In genomic region chr6:7085911-7086310, GRCh38 we compare ENCODE assay signal across 9 cellular contexts. TPM values are rescaled to one million over a fixed set of nuclear protein-coding genes. Genes with fewer than 3 reads are reported as not detected.
DNase-seq lines count a peak whose midpoint lies in the region; ATAC-seq, FAIRE-seq and TF ChIP-seq lines count a peak whose summit lies in the region.
"Had no signal": no experiment of that assay in that cellular context is flagged by ENCODE, and none has a peak within 500 bp of the region (broad histone marks: within the 10 kb centered on the region; RNA-seq: fewer than 3 reads in every experiment).

No MANE protein-coding gene starts in this region.

- POLR2A ChIA-PET in CD8-positive, alpha-beta memory T cell (lab: Charles Lee), result interaction anchor here (0.6 to 2.9 kb wide), 4 partner anchors 20 to 476 kb away, joined by 3 to 15 read pairs (median 6); partner anchors contain the start of gene RREB1
- POLR2A ChIA-PET in endothelial cell of umbilical vein (lab: Charles Lee), result no interaction called here

- peak overlapping the region; percentile 88 for H2AFZ ChIP-seq in endothelial cell of umbilical vein (ENCODE audit: low read depth, low read length)

- TF ChIP-seq CTCF in endothelial cell of umbilical vein (IDR thresholded peaks at IDR 0.05; ENCODE audit: extremely low read depth in 1 of 2, insufficient read depth in 1 of 2, low read depth in 1 of 2, low read length in 2 of 2), result no peak

- no peaks in the 10 kb centered on the region for H3K36me3 ChIP-seq in CD8-positive, alpha-beta memory T cell (ENCODE audit: insufficient read depth, low read length)
- no peaks in the 10 kb centered on the region for H3K36me3 ChIP-seq in endothelial cell of umbilical vein (ENCODE audit: control insufficient read depth in 2 of 2, extremely low read depth in 1 of 2, insufficient read depth in 2 of 2, low read length in 2 of 2)

- dilution Hi-C loops in endothelial cell of umbilical vein (cut with MboI; ENCODE audit: extremely low pct_ligation_motif_present, low sequenced_read_pairs), result no loop called here

- DNase-seq in CD8-positive, alpha-beta memory T cell, result no peak
- DNase-seq in M059J (ENCODE audit: low read depth) (peak; percentile 66), endothelial cell of umbilical vein (ENCODE audit: low read depth, low spot score) (no peak), occipital lobe (lab: John Stamatoyannopoulos, UW) (no peak), superior temporal gyrus (ENCODE audit: extremely low spot score) (no peak), cerebellum (ENCODE audit: low spot score) (no peak)
- peak; percentile 36 for DNase-seq in stimulated activated naive CD8-positive, alpha-beta T cell treated with anti-CD3 and anti-CD28 coated beads, Interleukin-15, Interleukin-2, amounts not matched to agents 100 U/mL and 50 U/mL, for 24 hours

- no peak overlapping the region for H3K4me3 ChIP-seq in CD8-positive, alpha-beta memory T cell (ENCODE audit: low read length)
- no peak overlapping the region for H3K4me3 ChIP-seq in endothelial cell of umbilical vein (replicated peaks in 1 of 3; ENCODE audit: insufficient read depth in 1 of 3, low read depth in 1 of 3, low read length in 3 of 3)

- ATAC-seq in GM19397 (IDR thresholded peaks at IDR 0.05; ENCODE audit: unreplicated experiment), result peak; percentile 7
- no peak for ATAC-seq in stimulated activated naive CD8-positive, alpha-beta T cell treated with anti-CD3 and anti-CD28 coated beads, Interleukin-15, Interleukin-2, amounts not matched to agents 100 U/mL and 50 U/mL, for 24 hours

- no peak overlapping the region for H3K9ac ChIP-seq in endothelial cell of umbilical vein (replicated peaks; ENCODE audit: extremely low read depth, insufficient read depth, low read length)

- H3K36me3 Mint-ChIP-seq in CD8-positive, alpha-beta memory T cell, result peaks cover 0 to 2% (median 0%) of the 10 kb centered on the region in 3 donors

- H3K79me2 ChIP-seq in endothelial cell of umbilical vein (ENCODE audit: control insufficient read depth, insufficient read depth, low read length), result no peaks in the 10 kb centered on the region

- TF ChIP-seq POLR2A in endothelial cell of umbilical vein (IDR thresholded peaks at IDR 0.05; ENCODE audit: low read depth, low read length), result no peak

- H3K9me3 Mint-ChIP-seq in CD8-positive, alpha-beta memory T cell, result no peaks in the 10 kb centered on the region

- peak overlapping the region in 4 of 8 donors; percentile 82 to 93 (median 86) for H3K27ac Mint-ChIP-seq in CD8-positive, alpha-beta memory T cell

- intact Hi-C loops in endothelial cell of umbilical vein (cut with micrococcal nuclease), result loop anchor here (1.0 kb wide), 1 partner anchor 157 kb away; no protein-coding TSS in a partner anchor

- peak overlapping the region in 5 of 7 donors; percentile 80 to 87 (median 84) for H3K4me3 Mint-ChIP-seq in CD8-positive, alpha-beta memory T cell

- BruUV-seq in endothelial cell of umbilical vein (replicated peaks; lab: Mats Ljungman, UMichigan), result no TSS peak

- no peaks in the 10 kb centered on the region for H3K27me3 Mint-ChIP-seq in CD8-positive, alpha-beta memory T cell

- H3K27me3 ChIP-seq in CD8-positive, alpha-beta memory T cell (ENCODE audit: insufficient read depth, low read length, poor library complexity, severe bottlenecking), result no peaks in the 10 kb centered on the region
- no peaks in the 10 kb centered on the region for H3K27me3 ChIP-seq in endothelial cell of umbilical vein (ENCODE audit: control insufficient read depth in 2 of 2, insufficient read depth in 2 of 2, low read length in 2 of 2)

- FAIRE-seq in endothelial cell of umbilical vein (lab: Jason Lieb, UNC), result peak; percentile 31
- FAIRE-seq: astrocyte had no signal

- H3K4me1 Mint-ChIP-seq in CD8-positive, alpha-beta memory T cell, result peaks cover 24 to 28% (median 26%) of the 10 kb centered on the region in 3 donors

- H3K4me1 ChIP-seq in CD8-positive, alpha-beta memory T cell (ENCODE audit: insufficient read depth, low read length), result peaks cover 26% of the 10 kb centered on the region
- peaks cover 8% of the 10 kb centered on the region for H3K4me1 ChIP-seq in endothelial cell of umbilical vein (ENCODE audit: control insufficient read depth, extremely low read depth, insufficient read depth, low read length)

- no peaks in the 10 kb centered on the region for H4K20me1 ChIP-seq in endothelial cell of umbilical vein (replicated peaks; ENCODE audit: control insufficient read depth, extremely low read depth, insufficient read depth, low read length)

- CTCF ChIA-PET in CD8-positive, alpha-beta memory T cell (lab: Charles Lee), result interaction anchor here (0.7 to 3.2 kb wide), 5 partner anchors 9 to 166 kb away, joined by 3 to 18 read pairs (median 8); partner anchors contain the start of gene RREB1
- CTCF ChIA-PET in endothelial cell of umbilical vein (lab: Charles Lee), result interaction anchor here (0.6 to 2.6 kb wide), 13 partner anchors 7 to 389 kb away, joined by 3 to 8 read pairs (median 4); no protein-coding TSS in a partner anchor

- no peaks in the 10 kb centered on the region for H3K9me3 ChIP-seq in CD8-positive, alpha-beta memory T cell (ENCODE audit: low read length)
- no peaks in the 10 kb centered on the region for H3K9me3 ChIP-seq in endothelial cell of umbilical vein (replicated peaks; ENCODE audit: control insufficient read depth, insufficient read depth, low read length)

- no peak overlapping the region for H3K4me2 ChIP-seq in endothelial cell of umbilical vein (ENCODE audit: insufficient read depth, low read length)

- no peak overlapping the region for H3K27ac ChIP-seq in CD8-positive, alpha-beta memory T cell (ENCODE audit: low read depth, low read length)
- no peak overlapping the region for H3K27ac ChIP-seq in endothelial cell of umbilical vein (ENCODE audit: insufficient read depth, low read depth, low read length)

- no peaks in the 10 kb centered on the region for H3K9me1 ChIP-seq in endothelial cell of umbilical vein (replicated peaks; ENCODE audit: control insufficient read depth, extremely low read depth, insufficient read depth, low read length)

TF ChIP-seq in endothelial cell of umbilical vein, 7 proteins besides CTCF, POLR2A, EP300 and RAD21:
- TF ChIP-seq MYC (IDR thresholded peaks at IDR 0.05; ENCODE audit: low read depth, low read length) (no peak), POLR2AphosphoS5 (IDR thresholded peaks at IDR 0.05; ENCODE audit: insufficient read depth, low read depth, low read length) (no peak), JUN (IDR thresholded peaks at IDR 0.05; ENCODE audit: borderline replicate concordance, insufficient read depth, insufficient read length, low read depth) (no peak), EZH2 (IDR thresholded peaks at IDR 0.05; ENCODE audit: borderline replicate concordance, low read depth, low read length, severe bottlenecking) (no peak), MAX (IDR thresholded peaks at IDR 0.05; ENCODE audit: insufficient read depth, insufficient read length) (no peak), GATA2 (IDR thresholded peaks at IDR 0.05; ENCODE audit: insufficient read depth, insufficient read length, low read depth, low read length) (no peak), FOS (IDR thresholded peaks at IDR 0.05; ENCODE audit: borderline replicate concordance, insufficient read depth, low read length) (no peak)

RNA-seq across cellular contexts. Expression of gene RREB1, which starts 21.9 kb away (rescaled TPM):
- total RNA-seq in CD8-positive, alpha-beta memory T cell, result 10 to 100 TPM; 17.7 to 18.7 TPM
- 8.5 TPM for polyA plus RNA-seq in CD8-positive, alpha-beta memory T cell
- total RNA-seq in M059J (2014; rRNA removed; shearing (Covaris generic)), result 8.5 and 16.2 TPM in 2 replicates
- 30.8 and 33.0 TPM in 2 replicates for total RNA-seq in endothelial cell of umbilical vein
- 3.1 and 3.7 TPM in 2 replicates for polyA plus RNA-seq in endothelial cell of umbilical vein
- 2.9 and 3.6 TPM in 2 replicates for polyA plus RNA-seq in endothelial cell of umbilical vein (2011; cell fraction: cytosol; rRNA removed)
- 14.8 and 18.3 TPM in 2 replicates for polyA plus RNA-seq in endothelial cell of umbilical vein (2011; cell fraction: nucleus; rRNA removed)
- polyA plus RNA-seq in endothelial cell of umbilical vein (2012), result 8.7 and 10.9 TPM in 2 replicates
- polyA minus RNA-seq in endothelial cell of umbilical vein, result 26.6 and 27.2 TPM in 2 replicates
- 12.1 TPM for polyA minus RNA-seq in endothelial cell of umbilical vein (2011; cell fraction: cytosol; rRNA and poly(A)+ RNA removed)
- polyA minus RNA-seq in endothelial cell of umbilical vein (2011; cell fraction: nucleus; rRNA and poly(A)+ RNA removed), result 30.9 and 41.3 TPM in 2 replicates
- 1.4 TPM for total RNA-seq in occipital lobe
- 7.6 TPM for total RNA-seq in cerebellum

Comparison
In these comparisons a context has a peak if more than half of its experiments do, and no peak if none do; other contexts are left out.
1. DNase-seq: peak in M059J (single experiment) and stimulated activated naive CD8-positive, alpha-beta T cell treated with anti-CD3 and anti-CD28 coated beads, Interleukin-15, Interleukin-2, amounts not matched to agents 100 U/mL and 50 U/mL, for 24 hours (single experiment); none in CD8-positive, alpha-beta memory T cell (0 of 5), endothelial cell of umbilical vein (single experiment), occipital lobe (single experiment), superior temporal gyrus (single experiment) and cerebellum (single experiment).